20 cellular contexts compared by ENCODE assay signal in the genomic region with DNA sequence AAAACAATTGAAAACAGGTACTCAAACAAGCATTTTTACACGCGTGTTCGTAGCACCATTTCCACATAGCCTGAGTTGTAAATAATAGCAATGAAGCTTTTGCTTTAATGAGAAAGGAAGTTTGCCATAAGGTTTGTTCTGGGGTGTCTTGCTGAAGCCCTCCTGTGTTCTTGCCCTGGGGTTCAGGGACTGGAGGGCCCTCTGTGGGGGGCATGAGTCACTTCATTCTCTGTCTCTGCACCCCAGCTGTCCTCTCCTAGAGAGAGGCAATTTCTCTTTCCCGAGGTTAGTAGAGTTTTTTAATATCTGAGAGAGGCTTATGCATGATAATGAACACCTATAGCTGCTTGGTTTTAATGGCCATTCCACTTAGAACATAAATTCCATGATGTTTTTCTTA. TPM values are rescaled to one million over a fixed set of nuclear protein-coding genes. Genes with fewer than 3 reads are reported as not detected.
DNase-seq lines count a peak whose midpoint lies in the region; ATAC-seq and TF ChIP-seq lines count a peak whose summit lies in the region.
"Had no signal": no experiment of that assay in that cellular context is flagged by ENCODE, and none has a peak within 500 bp of the region (broad histone marks: within the 10 kb centered on the region; RNA-seq: fewer than 3 reads in every experiment).

No MANE protein-coding gene starts in this region.

- no peaks in the 10 kb centered on the region for H3K79me2 ChIP-seq in smooth muscle cell (ENCODE audit: low read depth)

- H4K20me1 ChIP-seq in smooth muscle cell (ENCODE audit: low read depth), result no peaks in the 10 kb centered on the region

- H3F3A ChIP-seq in smooth muscle cell (ENCODE audit: low read depth), result peaks cover 10% of the 10 kb centered on the region

- no peak for TF ChIP-seq POLR2A in body of pancreas (IDR thresholded peaks at IDR 0.05)

- no peak for TF ChIP-seq CTCF in body of pancreas (IDR thresholded peaks at IDR 0.05)
- TF ChIP-seq CTCF in smooth muscle cell (IDR thresholded peaks at IDR 0.05; ENCODE audit: borderline replicate concordance, insufficient read depth, poor library complexity, severe bottlenecking), result no peak

- H3K27ac ChIP-seq in HUES48 (ENCODE audit: low read depth, low read length), result peak overlapping the region; percentile 78
- peak overlapping the region; percentile 45 to 92 (median 88) for H3K27ac ChIP-seq in body of pancreas
- peak overlapping the region; percentile 9 for H3K27ac ChIP-seq in smooth muscle cell (ENCODE audit: low read depth)
- H3K27ac ChIP-seq: left lung had no signal

- no peak overlapping the region for H3K4me3 ChIP-seq in HUES48 (ENCODE audit: low read depth, low read length)
- H3K4me3 ChIP-seq in body of pancreas, result no peak overlapping the region
- no peak overlapping the region for H3K4me3 ChIP-seq in smooth muscle cell
- H3K4me3 ChIP-seq: left lung, mucosa of descending colon had no signal

- H2AFZ ChIP-seq in smooth muscle cell (ENCODE audit: low read depth), result no peak overlapping the region

- H3K9ac ChIP-seq in HUES48 (ENCODE audit: low read depth, low read length) (no peak overlapping the region), smooth muscle cell (ENCODE audit: low read depth) (no peak overlapping the region)

- H3K9me3 ChIP-seq in HUES48 (ENCODE audit: control insufficient read depth, insufficient read depth, low read length), result no peaks in the 10 kb centered on the region
- H3K9me3 ChIP-seq in body of pancreas, result no peaks in the 10 kb centered on the region
- no peaks in the 10 kb centered on the region for H3K9me3 ChIP-seq in smooth muscle cell (replicated peaks; ENCODE audit: low read depth)
- H3K9me3 ChIP-seq: left lung, mucosa of descending colon had no signal

- DNase-seq in body of pancreas, result no peak
- no peak for DNase-seq in smooth muscle cell (lab: John Stamatoyannopoulos, UW; ENCODE audit: unreplicated experiment)
- DNase-seq in SKM-1 treated with dmso at 0.1 percent for 144 hours (lab: John Stamatoyannopoulos, UW; ENCODE audit: unreplicated experiment), result no peak
- DNase-seq in nucleus accumbens (lab: John Stamatoyannopoulos, UW), result no peak
- no peak for DNase-seq in SHP77 treated with DMSO at 0.1 percent for 48 hours (lab: John Stamatoyannopoulos, UW)
- DNase-seq: activated CD4-positive, alpha-beta memory T cell treated with anti-CD3 and anti-CD28 coated beads, Interleukin-2, amount 10 ng/mL, durations not matched to agents 7 days and 5 days; activated naive CD4-positive, alpha-beta T cell; activated T-cell treated with anti-CD3 and anti-CD28 coated beads, Interleukin-2, amount 50 U/mL, for 1 hour; CD4-positive, alpha-beta memory T cell; DMS53; effector memory CD4-positive, alpha-beta T cell; left lung; mucosa of descending colon; NCI-H2171; NCI-H526; SHP77 had no signal

- 79 to 81% methylated on average over 4 of the region's 4 CpGs for WGBS in body of pancreas, 2 donors
- 90% methylated on average over 4 of the region's 4 CpGs for WGBS in smooth muscle cell (ENCODE audit: low lambda C conversion rate)

- intact Hi-C loops in body of pancreas (cut with DNase I), result no loop called here

- H3K36me3 ChIP-seq in HUES48 (ENCODE audit: control insufficient read depth, insufficient read depth, low read length) (peaks cover 39% of the 10 kb centered on the region), body of pancreas (replicated peaks in 1 of 2; ENCODE audit: insufficient read depth in 1 of 2, low read depth in 2 of 2) (peaks cover 0 to 6% of the 10 kb centered on the region in 2 donors), smooth muscle cell (ENCODE audit: low read depth) (no peaks in the 10 kb centered on the region)

- no peak overlapping the region for H3K4me2 ChIP-seq in smooth muscle cell

- H3K27me3 ChIP-seq in HUES48 (ENCODE audit: control insufficient read depth, insufficient read depth, low read length) (no peaks in the 10 kb centered on the region), body of pancreas (no peaks in the 10 kb centered on the region), smooth muscle cell (ENCODE audit: low read depth) (no peaks in the 10 kb centered on the region)
- H3K27me3 ChIP-seq: left lung had no signal

- ATAC-seq in body of pancreas, result no peak
- ATAC-seq: left lung, mucosa of descending colon had no signal

- H3K4me1 ChIP-seq in HUES48 (ENCODE audit: control insufficient read depth, insufficient read depth, low read length) (peaks cover 17% of the 10 kb centered on the region), body of pancreas (peaks cover 48% of the 10 kb centered on the region), smooth muscle cell (ENCODE audit: low read depth) (no peaks in the 10 kb centered on the region)

RNA-seq across cellular contexts. Expression of a gene that starts 9.6 kb away (rescaled TPM):
- total RNA-seq in body of pancreas (10 to 100 TPM; 78.9 to 94.6 TPM), smooth muscle cell (63.7 and 64.9 TPM in 2 replicates)
- polyA plus RNA-seq in smooth muscle cell, result 10.0 and 23.0 TPM in 2 replicates

RNA-seq across cellular contexts. Expression of a gene that starts 9.9 kb away (rescaled TPM):
- total RNA-seq in body of pancreas (1 to 10 TPM in 1 of 2 donors, under 1 TPM in 1; 0.66 to 4.9 TPM), smooth muscle cell (20.0 and 20.9 TPM in 2 replicates)
- polyA plus RNA-seq in smooth muscle cell, result 53.7 and 72.7 TPM in 2 replicates

RNA-seq across cellular contexts. Expression of a gene that starts 17.3 kb away (rescaled TPM):
- total RNA-seq in body of pancreas, result not detected
- total RNA-seq in smooth muscle cell, result 7.7 and 15.3 TPM in 2 replicates
- 11.9 and 15.6 TPM in 2 replicates for polyA plus RNA-seq in smooth muscle cell

RNA-seq across cellular contexts. Expression of a gene that starts 28.3 kb away (rescaled TPM):
- total RNA-seq in body of pancreas (10 to 100 TPM; 68.6 to 86.4 TPM), smooth muscle cell (55.3 and 64.7 TPM in 2 replicates)
- 46.1 and 136 TPM in 2 replicates for polyA plus RNA-seq in smooth muscle cell

RNA-seq across cellular contexts. Expression of a gene that starts 34.7 kb away (rescaled TPM):
- total RNA-seq in body of pancreas (not detected), smooth muscle cell (not detected in 2 replicates)
- not detected in 2 replicates for polyA plus RNA-seq in smooth muscle cell
- total RNA-seq: activated CD4-positive, alpha-beta memory T cell treated with anti-CD3 and anti-CD28 coated beads, Interleukin-2, amount 10 ng/mL, durations not matched to agents 7 days and 5 days; CD4-positive, alpha-beta memory T cell; H4; HT1080; left lung; mucosa of descending colon; subcutaneous adipose tissue had no signal
- polyA plus RNA-seq: CD4-positive, alpha-beta memory T cell had no signal

Comparison
In these comparisons a context has a peak if more than half of its experiments do, and no peak if none do; other contexts are left out.
1. H3K27ac ChIP-seq: peak in every context shown above with its lines; median percentile 88 in body of pancreas; 78 in HUES48; 9 in smooth muscle cell.